Comparison of ENCODE assay signal across 8 cellular contexts in genomic region chr15:83206387-83206970, GRCh38. TPM values are rescaled to one million over a fixed set of nuclear protein-coding genes. Genes with fewer than 3 reads are reported as not detected.
DNase-seq lines count a peak whose midpoint lies in the region; ATAC-seq and TF ChIP-seq lines count a peak whose summit lies in the region.

No MANE protein-coding gene starts in this region.

- H3F3A ChIP-seq in MM.1S (ENCODE audit: insufficient read depth, low read length), result no peaks in the 10 kb centered on the region

- ATAC-seq in GM21423 (IDR thresholded peaks at IDR 0.05; ENCODE audit: unreplicated experiment) (no peak), GM21529 (IDR thresholded peaks at IDR 0.05; ENCODE audit: unreplicated experiment) (no peak)

- CTCF ChIA-PET in mammary epithelial cell (lab: Charles Lee; ENCODE audit: low non-redundant PET), result no interaction called here

- dilution Hi-C loops in mammary epithelial cell (cut with HindIII; ENCODE audit: low sequenced_read_pairs), result no loop called here

- H3K79me2 ChIP-seq in MM.1S (ENCODE audit: low read length) (no peaks in the 10 kb centered on the region), mammary epithelial cell (ENCODE audit: insufficient read depth, low read length) (peaks cover 57% of the 10 kb centered on the region)

- intact Hi-C loops in mammary epithelial cell (cut with micrococcal nuclease), result loop anchor here (1.0 to 5.0 kb wide), 4 partner anchors 42 to 196 kb away; partner anchors contain the start of gene BTBD1

- H3K27ac ChIP-seq in MM.1S (ENCODE audit: low read length) (no peak overlapping the region), mammary epithelial cell (ENCODE audit: insufficient read depth, low read depth, low read length) (peak overlapping the region; percentile 61), temporal lobe (ENCODE audit: low read depth, low read length) (peak overlapping the region; percentile 17)

- peak overlapping the region; percentile 58; the same call in 1 of the 2 replicates for H3K4me3 ChIP-seq in MM.1S (ENCODE audit: low read length)
- H3K4me3 ChIP-seq in mammary epithelial cell (replicated peaks in 1 of 3; ENCODE audit: insufficient read depth in 1 of 3, low read depth in 2 of 3, low read length in 3 of 3), result peak overlapping the region; percentile 84 to 88 (median 85)

- no peaks in the 10 kb centered on the region for H4K20me1 ChIP-seq in MM.1S (ENCODE audit: insufficient read depth, low read length)
- H4K20me1 ChIP-seq in mammary epithelial cell (ENCODE audit: insufficient read depth, low read length), result no peaks in the 10 kb centered on the region

- DNase-seq in ELF-1 (ENCODE audit: low read depth, low spot score) (peak; percentile 42), MM.1S (no peak), mammary epithelial cell (peak; percentile 27), kidney glomerular epithelial cell (lab: John Stamatoyannopoulos, UW) (peak; percentile 14), amniotic stem cell (lab: John Stamatoyannopoulos, UW) (no peak)

- no peaks in the 10 kb centered on the region for H3K9me2 ChIP-seq in MM.1S (replicated peaks; ENCODE audit: insufficient read depth, low read length)

- H2AFZ ChIP-seq in MM.1S (ENCODE audit: low read length) (0 out of 2 replicates have a peak overlapping the region, but pooled peaks have one; percentile 61), mammary epithelial cell (ENCODE audit: low read depth, low read length) (peak overlapping the region; percentile 90)

- TF ChIP-seq CTCF in MM.1S (IDR thresholded peaks at IDR 0.05; ENCODE audit: low read length) (no peak), mammary epithelial cell (conservative IDR thresholded peaks at IDR 0.05 in 1 of 2, IDR thresholded peaks at IDR 0.05 in 1 of 2; ENCODE audit: extremely low read depth in 1 of 2, insufficient read depth in 1 of 2, low read depth in 1 of 2, low read length in 2 of 2) (no peak)

- H3K4me2 ChIP-seq in MM.1S (ENCODE audit: low read depth, low read length), result peak overlapping the region; percentile 67; the same call in 1 of the 2 replicates
- peak overlapping the region; percentile 93 for H3K4me2 ChIP-seq in mammary epithelial cell (ENCODE audit: insufficient read depth, low read depth, low read length)

- 4% methylated on average over 15 of the region's 24 CpGs for WGBS in mammary epithelial cell (ENCODE audit: low coverage, missing lambda C conversion rate)

- peaks cover 35% of the 10 kb centered on the region for H3K27me3 ChIP-seq in MM.1S (replicated peaks; ENCODE audit: insufficient read depth, low read length)
- H3K27me3 ChIP-seq in mammary epithelial cell (ENCODE audit: insufficient read depth, low read length), result no peaks in the 10 kb centered on the region

- H3K9me3 ChIP-seq in MM.1S (replicated peaks; ENCODE audit: insufficient read depth, low read length), result no peaks in the 10 kb centered on the region
- H3K9me3 ChIP-seq in mammary epithelial cell (replicated peaks; ENCODE audit: insufficient read depth, low read length), result no peaks in the 10 kb centered on the region

- H3K9ac ChIP-seq in MM.1S (ENCODE audit: low read length) (no peak overlapping the region), mammary epithelial cell (ENCODE audit: insufficient read depth, low read length) (peak overlapping the region; percentile 87)

- H3K36me3 ChIP-seq in MM.1S (replicated peaks; ENCODE audit: insufficient read depth, low read length), result no peaks in the 10 kb centered on the region
- no peaks in the 10 kb centered on the region for H3K36me3 ChIP-seq in mammary epithelial cell (ENCODE audit: insufficient read depth, low read length)

- in situ Hi-C loops in mammary epithelial cell (cut with MboI; ENCODE audit: low sequenced_read_pairs in 2 of 2), result no loop called here

- BruUV-seq in mammary epithelial cell (replicated peaks; lab: Mats Ljungman, UMichigan), result no TSS peak

- no peaks in the 10 kb centered on the region for H3K4me1 ChIP-seq in MM.1S (ENCODE audit: low read length)
- H3K4me1 ChIP-seq in mammary epithelial cell (ENCODE audit: insufficient read depth, low read length), result peaks cover 32% of the 10 kb centered on the region

RNA-seq across cellular contexts. Expression of gene HDGFL3, which starts 1.1 kb away (rescaled TPM):
- total RNA-seq in mammary epithelial cell (10 to 100 TPM; 22.7 to 79.2 TPM), temporal lobe (119 TPM)
- polyA plus RNA-seq in mammary epithelial cell, result 20.4 TPM
- 19.2 TPM for polyA minus RNA-seq in mammary epithelial cell

Comparison
In these comparisons a context has a peak if more than half of its experiments do, and no peak if none do; other contexts are left out.
1. DNase-seq: peak in ELF-1 (single experiment), mammary epithelial cell (single experiment) and kidney glomerular epithelial cell (single experiment); none in MM.1S (single experiment) and amniotic stem cell (single experiment).